Comparison of ENCODE assay signal across 23 cellular contexts in genomic region chr14:105891221-105891602, GRCh38.
A peak's percentile ranks its signal among the peaks of the same experiment; 100 is the strongest.
DNase-seq lines count a peak whose midpoint lies in the region; FAIRE-seq and TF ChIP-seq lines count a peak whose summit lies in the region.
"Had no signal": no experiment of that assay in that cellular context is flagged by ENCODE, and none has a peak within 500 bp of the region (broad histone marks: within the 10 kb centered on the region; RNA-seq: fewer than 3 reads in every experiment).

No MANE protein-coding gene starts in this region.

- no peak overlapping the region for H3K27ac Mint-ChIP-seq in progenitor cell of endocrine pancreas

- no peaks in the 10 kb centered on the region for H3K27me3 Mint-ChIP-seq in progenitor cell of endocrine pancreas

- DNase-seq in activated CD8-positive, alpha-beta memory T cell treated with anti-CD3 and anti-CD28 coated beads, Interleukin-2, amount 50 U/mL, for 4 hours, result peak; percentile 12
- no peak for DNase-seq in activated CD8-positive, alpha-beta memory T cell treated with anti-CD3 and anti-CD28 coated beads, Interleukin-2, amount 50 U/mL, for 48 hours
- DNase-seq in kidney, result peak; percentile 46
- peak; percentile 1 for DNase-seq in stimulated activated CD8-positive, alpha-beta memory T cell treated with anti-CD3 and anti-CD28 coated beads, Interleukin-4, amount 100 ng/mL, for 48 hours
- DNase-seq in Karpas-422, result no peak
- DNase-seq in DMS114 treated with DMSO at 0.1 percent for 48 hours (lab: John Stamatoyannopoulos, UW; ENCODE audit: unreplicated experiment), result no peak
- no peak for DNase-seq in progenitor cell of endocrine pancreas (ENCODE audit: low spot score, unreplicated experiment)
- DNase-seq: erythroblast; foreskin keratinocyte; hippocampal formation; midbrain; NCI-H1105; NCI-H2081; stimulated activated CD4-positive, alpha-beta T cell treated with anti-CD3 and anti-CD28 coated beads, Interleukin-4, amount 100 ng/mL, for 24 hours; T-helper 9 cell had no signal

- H3K36me3 ChIP-seq in Loucy (ENCODE audit: insufficient read depth, low read length) (no peaks in the 10 kb centered on the region), kidney (ENCODE audit: control insufficient read depth in 1 of 2, insufficient read depth in 2 of 2, low read length in 2 of 2) (no peaks in the 10 kb centered on the region), Karpas-422 (ENCODE audit: insufficient read depth, low read length) (no peaks in the 10 kb centered on the region)
- H3K36me3 ChIP-seq: cardiac muscle cell had no signal

- TF ChIP-seq CTCF in Loucy (conservative IDR thresholded peaks at IDR 0.05; ENCODE audit: low read length) (no peak), kidney (IDR thresholded peaks at IDR 0.05; ENCODE audit: borderline replicate concordance, extremely low read depth, insufficient read depth) (no peak), progenitor cell of endocrine pancreas (IDR thresholded peaks at IDR 0.05; ENCODE audit: unreplicated experiment) (no peak)

- no peak overlapping the region for H3K27ac ChIP-seq in kidney (ENCODE audit: low read depth in 2 of 2, low read length in 2 of 2)
- H3K27ac ChIP-seq in Karpas-422 (ENCODE audit: low read length), result no peak overlapping the region
- H3K27ac ChIP-seq: cardiac muscle cell, foreskin keratinocyte, psoas muscle, SK-N-MC had no signal

- H3K9me3 Mint-ChIP-seq in progenitor cell of endocrine pancreas (ENCODE audit: low read depth), result peaks cover 14% of the 10 kb centered on the region

- no peak overlapping the region for H3K4me3 ChIP-seq in Loucy (ENCODE audit: low read length, poor library complexity, severe bottlenecking)
- H3K4me3 ChIP-seq in kidney (ENCODE audit: low read length in 2 of 2), result no peak overlapping the region
- no peak overlapping the region for H3K4me3 ChIP-seq in Karpas-422 (ENCODE audit: low read length)
- H3K4me3 ChIP-seq: cardiac muscle cell, psoas muscle, SK-N-MC, smooth muscle cell had no signal

- intact Hi-C loops in kidney (cut with DNase I), result no loop called here

- H3K4me1 Mint-ChIP-seq in progenitor cell of endocrine pancreas (ENCODE audit: low read depth), result no peaks in the 10 kb centered on the region

- H3K4me2 ChIP-seq in Loucy (ENCODE audit: low read depth, low read length, poor library complexity, severe bottlenecking) (peak overlapping the region; percentile 5), Karpas-422 (ENCODE audit: low read depth, low read length, poor library complexity, severe bottlenecking) (no peak overlapping the region)
- H3K4me2 ChIP-seq: smooth muscle cell had no signal

- H3F3A ChIP-seq in Loucy (ENCODE audit: low read depth), result no peaks in the 10 kb centered on the region

- H2AFZ ChIP-seq in Loucy (ENCODE audit: low read length), result no peak overlapping the region
- H2AFZ ChIP-seq in Karpas-422 (ENCODE audit: low read length), result no peak overlapping the region

- H3K9ac ChIP-seq in Loucy (ENCODE audit: low read depth, low read length, poor library complexity, severe bottlenecking) (no peak overlapping the region), kidney (ENCODE audit: low read length in 2 of 2) (no peak overlapping the region), Karpas-422 (ENCODE audit: low read length) (no peak overlapping the region)

- H3K9me3 ChIP-seq in Loucy (ENCODE audit: insufficient read depth, low read depth, low read length) (no peaks in the 10 kb centered on the region), kidney (ENCODE audit: control insufficient read depth in 1 of 2, low read length in 2 of 2) (no peaks in the 10 kb centered on the region), Karpas-422 (ENCODE audit: low read length) (no peaks in the 10 kb centered on the region)
- H3K9me3 ChIP-seq: Caco-2, psoas muscle had no signal

- H3K27me3 ChIP-seq in Loucy (ENCODE audit: insufficient read depth, low read length, poor library complexity, severe bottlenecking) (no peaks in the 10 kb centered on the region), Karpas-422 (ENCODE audit: low read length) (no peaks in the 10 kb centered on the region)
- H3K27me3 ChIP-seq: cardiac muscle cell, foreskin keratinocyte had no signal

- no peaks in the 10 kb centered on the region for H4K20me1 ChIP-seq in Loucy (ENCODE audit: insufficient read depth, low read length, poor library complexity, severe bottlenecking)
- H4K20me1 ChIP-seq in Karpas-422 (ENCODE audit: insufficient read depth, low read depth, low read length), result no peaks in the 10 kb centered on the region

- no peak overlapping the region for H3K4me3 Mint-ChIP-seq in progenitor cell of endocrine pancreas (ENCODE audit: low read depth)

- H3K9me2 ChIP-seq in Loucy (replicated peaks; ENCODE audit: low read depth, low read length) (no peaks in the 10 kb centered on the region), Karpas-422 (replicated peaks; ENCODE audit: insufficient read depth, low read length) (no peaks in the 10 kb centered on the region)

- H3K79me2 ChIP-seq in Loucy (ENCODE audit: insufficient read depth, low read length) (peaks cover 17% of the 10 kb centered on the region), Karpas-422 (ENCODE audit: low read length) (no peaks in the 10 kb centered on the region)

- no peak for FAIRE-seq in kidney (lab: Jason Lieb, UNC)
- FAIRE-seq: A204.1, RCC 7860 had no signal

- peaks cover 2% of the 10 kb centered on the region for H3K36me3 Mint-ChIP-seq in progenitor cell of endocrine pancreas (ENCODE audit: insufficient read depth)

- H3K4me1 ChIP-seq in Loucy (ENCODE audit: insufficient read depth, low read length, poor library complexity, severe bottlenecking) (peaks cover 33% of the 10 kb centered on the region), kidney (ENCODE audit: control insufficient read depth in 1 of 2, insufficient read depth in 1 of 2, low read depth in 1 of 2, low read length in 2 of 2) (no peaks in the 10 kb centered on the region), Karpas-422 (ENCODE audit: low read length) (no peaks in the 10 kb centered on the region)
- H3K4me1 ChIP-seq: Caco-2, foreskin keratinocyte, psoas muscle had no signal

Comparison
In these comparisons a context has a peak if more than half of its experiments do, and no peak if none do; other contexts are left out.
1. DNase-seq: peak in activated CD8-positive, alpha-beta memory T cell treated with anti-CD3 and anti-CD28 coated beads, Interleukin-2, amount 50 U/mL, for 4 hours (single experiment), kidney (single experiment) and stimulated activated CD8-positive, alpha-beta memory T cell treated with anti-CD3 and anti-CD28 coated beads, Interleukin-4, amount 100 ng/mL, for 48 hours (single experiment); none in activated CD8-positive, alpha-beta memory T cell treated with anti-CD3 and anti-CD28 coated beads, Interleukin-2, amount 50 U/mL, for 48 hours (single experiment), Karpas-422 (single experiment), DMS114 treated with DMSO at 0.1 percent for 48 hours (single experiment) and progenitor cell of endocrine pancreas (single experiment).